Comparison of ENCODE assay signal across 8 cellular contexts in genomic region chr12:6914246-6914947, GRCh38. TPM values are rescaled to one million over a fixed set of nuclear protein-coding genes. Genes with fewer than 3 reads are reported as not detected.
A peak's percentile ranks its signal among the peaks of the same experiment; 100 is the strongest.
DNase-seq lines count a peak whose midpoint lies in the region; ATAC-seq and TF ChIP-seq lines count a peak whose summit lies in the region.

ENO2 (plus strand) TSS chr12:6914580; CDS start chr12:6915833, 1,253 bp downstream.

- no peaks in the 10 kb centered on the region for H3K36me3 ChIP-seq in right lobe of liver

- H3K27me3 ChIP-seq in right lobe of liver: no peaks in the 10 kb centered on the region

- peaks cover 0 to 9% (median 0%) of the 10 kb centered on the region in 4 donors for H3K4me1 ChIP-seq in right lobe of liver

- CTCF ChIA-PET in GM10248 (lab: Yijun Ruan, JAX): interaction anchor here (0.6 to 5.7 kb wide), 6 partner anchors 11 to 198 kb away, joined by 3 to 45 read pairs (median 5); no protein-coding TSS in a partner anchor

- peak; percentile 89 for DNase-seq in GM10248 (ENCODE audit: extremely low spot score)
- DNase-seq in NCI-H2196 (lab: John Stamatoyannopoulos, UW; ENCODE audit: unreplicated experiment): peak; percentile 34
- peak; percentile 83 to 84 for DNase-seq in activated CD4-positive, alpha-beta T cell treated with anti-CD3 and anti-CD28 coated beads, Interleukin-2, amount 50 U/mL, for 48 hours
- DNase-seq in dermis blood vessel endothelial cell: peak; percentile 66
- peak in 1 of 3 donors; percentile 82 for DNase-seq in right lobe of liver
- DNase-seq in stimulated activated CD4-positive, alpha-beta T cell treated with anti-CD3 and anti-CD28 coated beads, Interleukin-4, amount 100 ng/mL, for 4 hours: peak; percentile 82 to 89

- peak within 1 kb of the TSS; percentile 46 to 49 (median 47) for H3K4me3 ChIP-seq in right lobe of liver

- no peaks in the 10 kb centered on the region for H3K9me3 ChIP-seq in right lobe of liver

- POLR2A ChIA-PET in GM10248 (lab: Yijun Ruan, JAX): interaction anchor here (1.0 to 1.4 kb wide), 4 partner anchors 23 to 47 kb away, joined by 3 to 5 read pairs (median 4); partner anchors contain the start of genes C12orf57, RNU7-1, SPSB2 and TPI1

- no peak for TF ChIP-seq CTCF in GM10248 (IDR thresholded peaks at IDR 0.05; ENCODE audit: control extremely low read depth, extremely low read depth, low read depth, missing control alignments)
- TF ChIP-seq CTCF in right lobe of liver (IDR thresholded peaks at IDR 0.05): no peak

- TF ChIP-seq POLR2A in right lobe of liver (IDR thresholded peaks at IDR 0.05): no peak

- intact Hi-C loops in right lobe of liver (cut with DNase I): no loop called here

- ATAC-seq in HG02588 (IDR thresholded peaks at IDR 0.05; ENCODE audit: unreplicated experiment): peak; percentile 71
- peak; percentile 65 to 88 (median 76) for ATAC-seq in right lobe of liver
- ATAC-seq in GM18870 (IDR thresholded peaks at IDR 0.05; ENCODE audit: unreplicated experiment): no peak

- no peak within 1 kb of the TSS for H3K27ac ChIP-seq in right lobe of liver

- under 1% methylated on average over 23 of the region's 68 CpGs for WGBS in right lobe of liver (ENCODE audit: insufficient coverage, low coverage, low lambda C conversion rate, missing lambda C conversion rate)

RNA-seq across cellular contexts. Expression of gene ENO2, which starts in this region (rescaled TPM):
- total RNA-seq in dermis blood vessel endothelial cell (2.8 and 2.9 TPM in 2 replicates), right lobe of liver (1 to 10 TPM; 1.1 to 9.3 (median 2.0) TPM)
